21 cellular contexts compared by ENCODE assay signal in genomic region chr10:1184541-1185415, GRCh38.
"Had no signal": no experiment of that assay in that cellular context is flagged by ENCODE, and none has a peak within 500 bp of the region (broad histone marks: within the 10 kb centered on the region; RNA-seq: fewer than 3 reads in every experiment).

No MANE protein-coding gene starts in this region.

- H3K36me3 ChIP-seq: left ventricle myocardium inferior, pancreas, transverse colon had no signal

- DNase-seq: activated CD4-positive, alpha-beta T cell treated with anti-CD3 and anti-CD28 coated beads, Interleukin-2, amount 10 ng/mL, durations not matched to agents 7 days and 5 days; activated CD4-positive, CD25-positive, alpha-beta regulatory T cell; activated gamma-delta T cell treated with Interleukin-2 at 50 U/mL for 16 hours; activated T-cell treated with anti-CD3 and anti-CD28 coated beads, Interleukin-2, amount 50 U/mL, for 72 hours; endodermal cell; foreskin keratinocyte; kidney; left ventricle myocardium inferior; mesenchymal stem cell; naive thymus-derived CD8-positive, alpha-beta T cell; stimulated activated CD8-positive, alpha-beta memory T cell treated with anti-CD3 and anti-CD28 coated beads, Interleukin-4, amount 100 ng/mL, for 48 hours; stimulated activated naive CD4-positive, alpha-beta T cell; T-cell; T-helper 9 cell; transverse colon had no signal

- H3K9me3 ChIP-seq: left ventricle myocardium inferior, neutrophil, pancreas, transverse colon had no signal

- H3K27me3 ChIP-seq: foreskin keratinocyte, neutrophil, pancreas, transverse colon had no signal

- H3K4me1 ChIP-seq: foreskin keratinocyte, left ventricle myocardium inferior, pancreas had no signal

- H3K27ac ChIP-seq: epithelial cell of prostate, foreskin keratinocyte, left ventricle myocardium inferior, neutrophil, pancreas, SK-N-MC, transverse colon had no signal

- FAIRE-seq: colon, kidney, pancreas had no signal

- H3K4me3 ChIP-seq: left ventricle myocardium inferior, pancreas, SK-N-MC, transverse colon had no signal

- ATAC-seq: activated naive CD4-positive, alpha-beta T cell treated with anti-CD3 and anti-CD28 coated beads, Interleukin-2, amount 50 U/mL, for 72 hours; activated T-cell treated with anti-CD3 and anti-CD28 coated beads, Interleukin-2, amount 50 U/mL, for 72 hours; foreskin keratinocyte; naive thymus-derived CD8-positive, alpha-beta T cell; pancreas; T-cell had no signal
